ENCODE assay signal across 8 cellular contexts in the genomic region with DNA sequence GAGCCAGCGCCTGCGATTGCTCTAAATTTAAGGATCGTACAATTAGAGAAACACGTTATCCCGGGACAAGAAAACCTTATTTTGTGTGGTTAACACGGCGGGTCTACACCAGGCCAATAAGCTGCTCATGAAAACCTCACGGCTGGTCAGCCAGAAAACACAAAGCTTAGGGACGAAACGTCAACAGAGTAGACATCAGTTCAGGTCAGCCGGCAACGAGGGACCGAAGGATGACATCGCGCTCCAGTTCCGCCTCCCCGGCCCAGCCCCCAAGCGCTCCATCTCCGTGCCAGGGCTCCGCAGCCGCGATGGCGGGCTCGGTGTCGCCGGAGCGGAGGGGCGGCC. TPM values are rescaled to one million over a fixed set of nuclear protein-coding genes. Genes with fewer than 3 reads are reported as not detected.
DNase-seq lines count a peak whose midpoint lies in the region; ATAC-seq and TF ChIP-seq lines count a peak whose summit lies in the region.

No MANE protein-coding gene starts in this region.

- H2AFZ ChIP-seq in OCI-LY3 (ENCODE audit: low read depth, low read length) = peak overlapping the region; percentile 83

- peak overlapping the region; percentile 98 for H3K4me2 ChIP-seq in OCI-LY3 (ENCODE audit: low read length)

- H3K36me3 Mint-ChIP-seq in T-helper 1 cell treated with Interleukin-12 subunit alpha and Interleukin-12 subunit beta and Interleukin-4 antibody, amounts not matched to agents 30 μg/mL and 1 μg/mL, for 36 hours (ENCODE audit: low read depth) = peaks cover 22% of the 10 kb centered on the region

- peak overlapping the region; percentile 98 for H3K9ac ChIP-seq in OCI-LY3 (ENCODE audit: low read length)

- peak overlapping the region; percentile 97 for H3K4me3 Mint-ChIP-seq in T-helper 1 cell treated with Interleukin-12 subunit alpha and Interleukin-12 subunit beta and Interleukin-4 antibody, amounts not matched to agents 30 μg/mL and 1 μg/mL, for 36 hours

- H3K79me2 ChIP-seq in OCI-LY3 (ENCODE audit: low read length) = peaks cover 58% of the 10 kb centered on the region

- H3K27ac Mint-ChIP-seq in T-helper 1 cell treated with Interleukin-12 subunit alpha and Interleukin-12 subunit beta and Interleukin-4 antibody, amounts not matched to agents 30 μg/mL and 1 μg/mL, for 36 hours = peak overlapping the region; percentile 93

- peak overlapping the region; percentile 85 for H3K27ac ChIP-seq in OCI-LY3 (ENCODE audit: low read length)
- H3K27ac ChIP-seq in lower lobe of right lung = peak overlapping the region; percentile 98
- peak overlapping the region; percentile 98 to 100 for H3K27ac ChIP-seq in tibial artery

- DNase-seq in T-helper 1 cell (no peak), cerebellar cortex (ENCODE audit: low spot score) (peak; percentile 47), lower lobe of right lung (no peak), tibial artery (peak in 1 of 2 donors; percentile 45), NCI-H2107 treated with DMSO at 0.1 percent for 48 hours (lab: John Stamatoyannopoulos, UW; ENCODE audit: unreplicated experiment) (no peak)

- H3K4me3 ChIP-seq in OCI-LY3 (ENCODE audit: low read length) (peak overlapping the region; percentile 96), lower lobe of right lung (peak overlapping the region; percentile 85), tibial artery (peak overlapping the region; percentile 96 to 100)

- ATAC-seq in HG02852 (IDR thresholded peaks at IDR 0.05; ENCODE audit: unreplicated experiment) (peak; percentile 51), lower lobe of right lung (peak; percentile 72 to 73)

- intact Hi-C loops in lower lobe of right lung (cut with DNase I) (loop anchor here (10.0 kb wide), 1 partner anchor 357 kb away; a partner anchor contains a TSS), tibial artery (cut with DNase I; ENCODE audit: low total_unique reads) (no loop called here)

- TF ChIP-seq CTCF in OCI-LY3 (IDR thresholded peaks at IDR 0.05; ENCODE audit: low read depth, low read length) (no peak), lower lobe of right lung (IDR thresholded peaks at IDR 0.05) (no peak), tibial artery (IDR thresholded peaks at IDR 0.05) (no peak)

- H4K20me1 ChIP-seq in OCI-LY3 (ENCODE audit: insufficient read depth, low read length) = peaks cover 16% of the 10 kb centered on the region

- H3K27me3 ChIP-seq in OCI-LY3 (ENCODE audit: low read depth, low read length) (no peaks in the 10 kb centered on the region), lower lobe of right lung (ENCODE audit: low read depth) (no peaks in the 10 kb centered on the region), tibial artery (no peaks in the 10 kb centered on the region)

- H3K4me1 ChIP-seq in OCI-LY3 (ENCODE audit: low read length) (peaks cover 36% of the 10 kb centered on the region), lower lobe of right lung (peaks cover 35% of the 10 kb centered on the region), tibial artery (peaks cover 0 to 45% (median 25%) of the 10 kb centered on the region in 4 donors)

- H3K9me3 ChIP-seq in OCI-LY3 (ENCODE audit: insufficient read depth, low read length) (no peaks in the 10 kb centered on the region), lower lobe of right lung (no peaks in the 10 kb centered on the region), tibial artery (no peaks in the 10 kb centered on the region)

- H3K36me3 ChIP-seq in OCI-LY3 (replicated peaks; ENCODE audit: low read depth, low read length) (peaks cover 24% of the 10 kb centered on the region), lower lobe of right lung (peaks cover 45% of the 10 kb centered on the region), tibial artery (peaks cover under 1 to 31% (median 10%) of the 10 kb centered on the region in 3 donors)

- H3K4me1 Mint-ChIP-seq in T-helper 1 cell treated with Interleukin-12 subunit alpha and Interleukin-12 subunit beta and Interleukin-4 antibody, amounts not matched to agents 30 μg/mL and 1 μg/mL, for 36 hours (ENCODE audit: low read depth) = peaks cover 30% of the 10 kb centered on the region

- H3K9me3 Mint-ChIP-seq in T-helper 1 cell treated with Interleukin-12 subunit alpha and Interleukin-12 subunit beta and Interleukin-4 antibody, amounts not matched to agents 30 μg/mL and 1 μg/mL, for 36 hours = no peaks in the 10 kb centered on the region

- H3K27me3 Mint-ChIP-seq in T-helper 1 cell treated with Interleukin-12 subunit alpha and Interleukin-12 subunit beta and Interleukin-4 antibody, amounts not matched to agents 30 μg/mL and 1 μg/mL, for 36 hours (ENCODE audit: low read depth) = no peaks in the 10 kb centered on the region

RNA-seq across cellular contexts. Expression of a gene that starts 0.5 kb away (rescaled TPM):
- 49.2 TPM for total RNA-seq in lower lobe of right lung
